ENCODE assay signal across 9 cellular contexts in genomic region chr9:131731237-131731995, GRCh38. TPM values are rescaled to one million over a fixed set of nuclear protein-coding genes. Genes with fewer than 3 reads are reported as not detected.
DNase-seq lines count a peak whose midpoint lies in the region; ATAC-seq and TF ChIP-seq lines count a peak whose summit lies in the region.
"Had no signal": no experiment of that assay in that cellular context is flagged by ENCODE, and none has a peak within 500 bp of the region (broad histone marks: within the 10 kb centered on the region; RNA-seq: fewer than 3 reads in every experiment).

No MANE protein-coding gene starts in this region.

- peak overlapping the region; percentile 63 for H3K4me3 Mint-ChIP-seq in activated CD8-positive, alpha-beta memory T cell treated with anti-CD3 and anti-CD28 coated beads, Interleukin-2, amount 10 ng/mL, durations not matched to agents 7 days and 5 days
- H3K4me3 Mint-ChIP-seq in activated B cell treated with CpG ODN at 0.5 μM for 24 hours = peak overlapping the region; percentile 77

- peak; percentile 35 for ATAC-seq in activated CD8-positive, alpha-beta memory T cell treated with anti-CD3 and anti-CD28 coated beads, Interleukin-2, amount 10 ng/mL, durations not matched to agents 7 days and 5 days
- ATAC-seq in activated B cell treated with CpG ODN at 0.5 μM for 24 hours (ENCODE audit: low read depth) = no peak

- DNase-seq in activated CD8-positive, alpha-beta memory T cell treated with anti-CD3 and anti-CD28 coated beads, Interleukin-2, amount 10 ng/mL, durations not matched to agents 7 days and 5 days = peak; percentile 86
- no peak for DNase-seq in activated CD8-positive, alpha-beta memory T cell treated with anti-CD3 and anti-CD28 coated beads for 24 hours
- DNase-seq in activated B cell treated with CpG ODN at 0.5 μM for 24 hours = no peak
- DNase-seq in iPS-NIHi7 (ENCODE audit: extremely low spot score) = peak; percentile 3
- no peak for DNase-seq in occipital lobe (lab: John Stamatoyannopoulos, UW)
- no peak for DNase-seq in KBM-7
- DNase-seq in glomerular visceral epithelial cell (ENCODE audit: extremely low spot score) = no peak

- H3K36me3 ChIP-seq in subcutaneous abdominal adipose tissue (ENCODE audit: control insufficient read depth in 5 of 5, insufficient read depth in 5 of 5, low read length in 5 of 5) = peaks cover 0 to 5% (median 0%) of the 10 kb centered on the region in 5 donors

- peak overlapping the region in 2 of 5 donors; percentile 6 to 40 for H3K9ac ChIP-seq in subcutaneous abdominal adipose tissue (ENCODE audit: low read length in 5 of 5)

- peaks cover 93% of the 10 kb centered on the region for H3K4me1 Mint-ChIP-seq in activated CD8-positive, alpha-beta memory T cell treated with anti-CD3 and anti-CD28 coated beads, Interleukin-2, amount 10 ng/mL, durations not matched to agents 7 days and 5 days
- peaks cover 96% of the 10 kb centered on the region for H3K4me1 Mint-ChIP-seq in activated B cell treated with CpG ODN at 0.5 μM for 24 hours

- peak overlapping the region; percentile 96 for H3K27ac Mint-ChIP-seq in activated CD8-positive, alpha-beta memory T cell treated with anti-CD3 and anti-CD28 coated beads, Interleukin-2, amount 10 ng/mL, durations not matched to agents 7 days and 5 days
- peak overlapping the region; percentile 89 for H3K27ac Mint-ChIP-seq in activated B cell treated with CpG ODN at 0.5 μM for 24 hours

- H3K27ac ChIP-seq in subcutaneous abdominal adipose tissue (ENCODE audit: low read depth, low read length) = peak overlapping the region; percentile 60
- H3K27ac ChIP-seq: C4-2B had no signal

- no peaks in the 10 kb centered on the region for H3K27me3 Mint-ChIP-seq in activated CD8-positive, alpha-beta memory T cell treated with anti-CD3 and anti-CD28 coated beads, Interleukin-2, amount 10 ng/mL, durations not matched to agents 7 days and 5 days
- H3K27me3 Mint-ChIP-seq in activated B cell treated with CpG ODN at 0.5 μM for 24 hours = no peaks in the 10 kb centered on the region

- CTCF ChIA-PET in activated CD8-positive, alpha-beta memory T cell treated with anti-CD3 and anti-CD28 coated beads, Interleukin-2, amount 10 ng/mL, durations not matched to agents 7 days and 5 days (lab: Charles Lee) = interaction anchor here (0.7 to 14.7 kb wide), 21 partner anchors 10 to 228 kb away, joined by 3 to 208 read pairs (median 6); partner anchors contain the start of gene RAPGEF1
- CTCF ChIA-PET in activated B cell treated with CpG ODN at 0.5 μM for 24 hours (lab: Charles Lee) = interaction anchor here (0.9 to 8.1 kb wide), 5 partner anchors 53 to 108 kb away, joined by 3 to 44 read pairs (median 4); no protein-coding TSS in a partner anchor

- TF ChIP-seq CTCF in activated B cell treated with CpG ODN at 0.5 μM for 24 hours (IDR thresholded peaks at IDR 0.05) = no peak

- peaks cover 20 to 84% (median 80%) of the 10 kb centered on the region in 5 donors for H3K4me1 ChIP-seq in subcutaneous abdominal adipose tissue (ENCODE audit: control insufficient read depth in 5 of 5, insufficient read depth in 5 of 5, low read length in 5 of 5)

- H3K9me3 ChIP-seq in subcutaneous abdominal adipose tissue (ENCODE audit: control insufficient read depth in 5 of 5, low read length in 5 of 5) = no peaks in the 10 kb centered on the region

- no peaks in the 10 kb centered on the region for H3K27me3 ChIP-seq in subcutaneous abdominal adipose tissue (ENCODE audit: control insufficient read depth in 5 of 5, insufficient read depth in 4 of 5, low read length in 5 of 5)

- H3K4me3 ChIP-seq in subcutaneous abdominal adipose tissue (ENCODE audit: low read depth in 1 of 5, low read length in 5 of 5) = no peak overlapping the region

- no peaks in the 10 kb centered on the region for H3K9me3 Mint-ChIP-seq in activated CD8-positive, alpha-beta memory T cell treated with anti-CD3 and anti-CD28 coated beads, Interleukin-2, amount 10 ng/mL, durations not matched to agents 7 days and 5 days (ENCODE audit: low read depth)
- H3K9me3 Mint-ChIP-seq in activated B cell treated with CpG ODN at 0.5 μM for 24 hours = peaks cover 2% of the 10 kb centered on the region

- in situ Hi-C loops in KBM-7 (cut with MboI; ENCODE audit: low pct_unique_long_range_greater_than_20kb, low sequenced_read_pairs) = loop anchor here (25.0 kb wide), 2 partner anchors 144 to 344 kb away; partner anchors contain the start of gene PRRC2B

- intact Hi-C loops in activated B cell treated with CpG ODN at 0.5 μM for 24 hours (cut with micrococcal nuclease) = no loop called here

- POLR2A ChIA-PET in activated B cell treated with CpG ODN at 0.5 μM for 24 hours (lab: Charles Lee) = interaction anchor here (0.6 to 24.2 kb wide), 15 partner anchors 7 to 231 kb away, joined by 3 to 683 read pairs (median 11); partner anchors contain the start of gene RAPGEF1

- H3K36me3 Mint-ChIP-seq in activated CD8-positive, alpha-beta memory T cell treated with anti-CD3 and anti-CD28 coated beads, Interleukin-2, amount 10 ng/mL, durations not matched to agents 7 days and 5 days = peaks cover 22% of the 10 kb centered on the region
- H3K36me3 Mint-ChIP-seq in activated B cell treated with CpG ODN at 0.5 μM for 24 hours (ENCODE audit: low read depth) = peaks cover 34% of the 10 kb centered on the region

RNA-seq across cellular contexts. Expression of gene RAPGEF1, which starts 8.5 kb away (rescaled TPM):
- 100 to 1,000 TPM; 187 to 215 TPM for total RNA-seq in activated CD8-positive, alpha-beta memory T cell treated with anti-CD3 and anti-CD28 coated beads, Interleukin-2, amount 10 ng/mL, durations not matched to agents 7 days and 5 days
- total RNA-seq in activated B cell treated with CpG ODN at 0.5 μM for 24 hours = 278 and 318 TPM in 2 replicates
- 26.2 TPM for total RNA-seq in occipital lobe

Comparison
In these comparisons a context has a peak if more than half of its experiments do, and no peak if none do; other contexts are left out.
1. DNase-seq: peak in activated CD8-positive, alpha-beta memory T cell treated with anti-CD3 and anti-CD28 coated beads, Interleukin-2, amount 10 ng/mL, durations not matched to agents 7 days and 5 days (single experiment) and iPS-NIHi7 (single experiment); none in activated CD8-positive, alpha-beta memory T cell treated with anti-CD3 and anti-CD28 coated beads for 24 hours (single experiment), activated B cell treated with CpG ODN at 0.5 μM for 24 hours (single experiment), occipital lobe (single experiment), KBM-7 (single experiment) and glomerular visceral epithelial cell (single experiment).